8 cellular contexts compared by ENCODE assay signal in the genomic region with DNA sequence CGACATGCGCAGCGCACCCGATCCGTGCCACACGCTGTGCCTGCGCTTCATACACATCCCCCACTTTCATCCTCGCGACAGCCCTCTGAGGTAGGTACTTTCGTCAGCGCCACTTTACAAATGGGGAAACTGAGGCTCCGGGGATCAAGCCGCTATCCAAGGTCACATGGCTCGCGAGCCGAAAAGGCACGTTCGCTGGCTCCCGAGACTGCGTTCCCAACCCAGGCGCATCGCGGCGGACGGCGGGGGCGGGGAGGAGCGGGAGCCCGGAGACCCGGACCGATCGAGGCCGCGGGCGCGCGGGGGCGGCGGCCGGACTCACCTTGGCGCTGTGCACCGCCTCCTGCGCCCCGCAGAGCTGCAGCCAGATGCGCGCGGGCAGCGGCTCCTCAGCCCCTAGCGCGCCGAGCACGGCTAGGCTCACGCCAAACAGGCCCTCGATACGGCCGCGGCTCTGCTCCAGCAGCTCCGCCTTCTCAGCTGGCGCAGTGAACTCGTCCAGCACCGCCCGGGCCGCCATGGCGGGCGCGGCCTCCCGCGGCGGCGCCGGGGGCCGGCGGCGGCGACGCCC. TPM values are rescaled to one million over a fixed set of nuclear protein-coding genes. Genes with fewer than 3 reads are reported as not detected.
DNase-seq lines count a peak whose midpoint lies in the region; ATAC-seq and TF ChIP-seq lines count a peak whose summit lies in the region.

No MANE protein-coding gene starts in this region.

- TF ChIP-seq CTCF in foreskin fibroblast (IDR thresholded peaks at IDR 0.05; ENCODE audit: low read depth, low read length): no peak

- no peak overlapping the region for H2BK12ac ChIP-seq in neuronal stem cell (ENCODE audit: low read length)

- peak overlapping the region; percentile 85 for H3K27ac ChIP-seq in neuronal stem cell (replicated peaks; ENCODE audit: low read length)

- H4K8ac ChIP-seq in neuronal stem cell (ENCODE audit: low read depth, low read length): peak overlapping the region; percentile 17

- no peak overlapping the region for H3K14ac ChIP-seq in neuronal stem cell (ENCODE audit: low read length)

- peak overlapping the region; percentile 89 to 93 for H3K4me3 ChIP-seq in foreskin fibroblast (ENCODE audit: low read depth in 1 of 2, low read length in 2 of 2)
- H3K4me3 ChIP-seq in neuronal stem cell (ENCODE audit: low read length in 2 of 2): peak overlapping the region; percentile 100

- H3K9me3 ChIP-seq in neuronal stem cell (replicated peaks in 1 of 2; ENCODE audit: control insufficient read depth in 2 of 2, insufficient read depth in 1 of 2, low read depth in 1 of 2, low read length in 2 of 2): peaks cover 0 to 22% of the 10 kb centered on the region in 2 donors

- H3K27ac Mint-ChIP-seq in activated CD8-positive, alpha-beta memory T cell treated with anti-CD3 and anti-CD28 coated beads, Interleukin-2, amount 10 ng/mL, durations not matched to agents 7 days and 5 days: no peak overlapping the region

- peak overlapping the region; percentile 98 for H3K9ac ChIP-seq in neuronal stem cell (ENCODE audit: low read depth, low read length, poor library complexity)

- CTCF ChIA-PET in activated CD8-positive, alpha-beta memory T cell treated with anti-CD3 and anti-CD28 coated beads, Interleukin-2, amount 10 ng/mL, durations not matched to agents 7 days and 5 days (lab: Charles Lee): interaction anchor here (0.9 to 9.7 kb wide), 2 partner anchors 13 to 21 kb away, joined by 5 to 107 read pairs; no protein-coding TSS in a partner anchor

- peaks cover 20% of the 10 kb centered on the region for H3K79me1 ChIP-seq in neuronal stem cell (ENCODE audit: low read depth, low read length)

- WGBS in neuronal stem cell (ENCODE audit: extremely low coverage in 2 of 2, insufficient read length in 2 of 2, insufficient replicate concordance in 1 of 2), 2 donors: no CpG with 5 or more reads among the region's 76 CpGs

- H2AK5ac ChIP-seq in neuronal stem cell (ENCODE audit: low read depth, low read length): peak overlapping the region; percentile 38

- peak overlapping the region; percentile 92 for H3K23ac ChIP-seq in neuronal stem cell (ENCODE audit: low read depth, low read length, poor library complexity)

- DNase-seq in activated CD8-positive, alpha-beta memory T cell treated with anti-CD3 and anti-CD28 coated beads, Interleukin-2, amount 10 ng/mL, durations not matched to agents 7 days and 5 days: peak; percentile 69
- DNase-seq in activated CD8-positive, alpha-beta memory T cell treated with anti-CD3 and anti-CD28 coated beads, Interleukin-2, amount 50 U/mL, for 48 hours: no peak
- peak; percentile 34 for DNase-seq in NCI-H345 (lab: John Stamatoyannopoulos, UW)
- DNase-seq in activated T-helper 9 cell treated with anti-CD3 and anti-CD28 coated beads, Interleukin-2, amount 50 U/mL, for 16 hours (ENCODE audit: low read depth): peak; percentile 19
- DNase-seq in foreskin fibroblast: peak; percentile 20 to 68
- no peak for DNase-seq in neuronal stem cell (ENCODE audit: low spot score)
- DNase-seq in NCI-H2196 (lab: John Stamatoyannopoulos, UW; ENCODE audit: unreplicated experiment): no peak

- H3K36me3 Mint-ChIP-seq in activated CD8-positive, alpha-beta memory T cell treated with anti-CD3 and anti-CD28 coated beads, Interleukin-2, amount 10 ng/mL, durations not matched to agents 7 days and 5 days: peaks cover 9% of the 10 kb centered on the region

- no peaks in the 10 kb centered on the region for H3K9me3 Mint-ChIP-seq in activated CD8-positive, alpha-beta memory T cell treated with anti-CD3 and anti-CD28 coated beads, Interleukin-2, amount 10 ng/mL, durations not matched to agents 7 days and 5 days (ENCODE audit: low read depth)

- no peak overlapping the region for H2BK120ac ChIP-seq in neuronal stem cell (ENCODE audit: low read depth, low read length)

- peaks cover 2 to 19% of the 10 kb centered on the region in 2 donors for H3K4me1 ChIP-seq in neuronal stem cell (ENCODE audit: control insufficient read depth in 2 of 2, insufficient read depth in 1 of 2, low read depth in 1 of 2, low read length in 2 of 2)

- no peaks in the 10 kb centered on the region for H3K27me3 Mint-ChIP-seq in activated CD8-positive, alpha-beta memory T cell treated with anti-CD3 and anti-CD28 coated beads, Interleukin-2, amount 10 ng/mL, durations not matched to agents 7 days and 5 days

- peaks cover 0 to 2% (median 0%) of the 10 kb centered on the region in 3 experiments for H3K27me3 ChIP-seq in neuronal stem cell (ENCODE audit: control insufficient read depth in 3 of 3, insufficient read depth in 3 of 3, low read depth in 1 of 3, low read length in 3 of 3)

- H3K18ac ChIP-seq in neuronal stem cell (ENCODE audit: low read length): peak overlapping the region; percentile 98

- H3K4me3 Mint-ChIP-seq in activated CD8-positive, alpha-beta memory T cell treated with anti-CD3 and anti-CD28 coated beads, Interleukin-2, amount 10 ng/mL, durations not matched to agents 7 days and 5 days: no peak overlapping the region

- peaks cover 44% of the 10 kb centered on the region for H3K4me1 Mint-ChIP-seq in activated CD8-positive, alpha-beta memory T cell treated with anti-CD3 and anti-CD28 coated beads, Interleukin-2, amount 10 ng/mL, durations not matched to agents 7 days and 5 days

- no peak overlapping the region for H2BK15ac ChIP-seq in neuronal stem cell (ENCODE audit: low read length)

- peak overlapping the region; percentile 92 for H4K91ac ChIP-seq in neuronal stem cell (ENCODE audit: low read depth, low read length, poor library complexity)

- peak overlapping the region; percentile 81 for H3K4me2 ChIP-seq in neuronal stem cell (ENCODE audit: insufficient read depth, low read length, poor library complexity, severe bottlenecking)

- no peak overlapping the region for H2BK5ac ChIP-seq in neuronal stem cell (ENCODE audit: low read length)

- H3K36me3 ChIP-seq in neuronal stem cell (replicated peaks in 1 of 2; ENCODE audit: control insufficient read depth in 2 of 2, insufficient read depth in 2 of 2, low read length in 2 of 2): peaks cover 0 to 35% of the 10 kb centered on the region in 2 donors

- no peak overlapping the region for H3K4ac ChIP-seq in neuronal stem cell (ENCODE audit: low read length)

- peak overlapping the region; percentile 81 for H2AFZ ChIP-seq in neuronal stem cell (ENCODE audit: low read length)

- peak; percentile 49 for ATAC-seq in activated CD8-positive, alpha-beta memory T cell treated with anti-CD3 and anti-CD28 coated beads, Interleukin-2, amount 10 ng/mL, durations not matched to agents 7 days and 5 days
- peak; percentile 34 for ATAC-seq in HG02943 (IDR thresholded peaks at IDR 0.05; ENCODE audit: low read depth, unreplicated experiment)

RNA-seq across cellular contexts. Expression of a gene that starts 0.4 kb away (rescaled TPM):
- total RNA-seq in activated CD8-positive, alpha-beta memory T cell treated with anti-CD3 and anti-CD28 coated beads, Interleukin-2, amount 10 ng/mL, durations not matched to agents 7 days and 5 days: 10 to 100 TPM; 86.5 to 95.7 TPM
- polyA plus RNA-seq in neuronal stem cell (2013, experiment 1 of 2): 16.8 TPM
- polyA plus RNA-seq in neuronal stem cell (2013, experiment 2 of 2): 18.2 TPM

Comparison
In these comparisons a context has a peak if more than half of its experiments do, and no peak if none do; other contexts are left out.
1. DNase-seq: peak in activated CD8-positive, alpha-beta memory T cell treated with anti-CD3 and anti-CD28 coated beads, Interleukin-2, amount 10 ng/mL, durations not matched to agents 7 days and 5 days (single experiment), NCI-H345 (single experiment), activated T-helper 9 cell treated with anti-CD3 and anti-CD28 coated beads, Interleukin-2, amount 50 U/mL, for 16 hours (single experiment) and foreskin fibroblast (2 of 2); none in activated CD8-positive, alpha-beta memory T cell treated with anti-CD3 and anti-CD28 coated beads, Interleukin-2, amount 50 U/mL, for 48 hours (single experiment), neuronal stem cell (single experiment) and NCI-H2196 (single experiment).